In the genomic region with DNA sequence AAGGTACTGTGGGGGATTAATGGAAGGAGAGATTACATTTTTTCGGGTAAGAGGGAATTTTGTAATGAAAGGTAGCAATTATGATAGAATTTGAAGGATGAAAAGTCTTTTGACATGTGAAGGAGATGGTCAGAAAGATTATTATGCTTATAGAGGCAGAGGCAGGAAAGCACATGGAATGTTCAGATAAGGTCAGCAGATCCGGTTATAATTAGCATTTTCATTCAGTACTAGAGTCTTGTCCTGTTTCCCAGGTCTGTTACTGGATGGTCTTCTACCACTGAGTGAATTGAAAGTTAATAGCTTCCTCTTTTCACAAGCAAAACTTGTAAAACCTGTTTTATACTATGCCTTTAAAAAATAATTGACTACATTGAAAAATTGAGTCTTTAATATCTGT, we compare ENCODE assay signal across 13 cellular contexts.
A peak's percentile ranks its signal among the peaks of the same experiment; 100 is the strongest.
DNase-seq lines count a peak whose midpoint lies in the region; ATAC-seq, FAIRE-seq and TF ChIP-seq lines count a peak whose summit lies in the region.
"Had no signal": no experiment of that assay in that cellular context is flagged by ENCODE, and none has a peak within 500 bp of the region (broad histone marks: within the 10 kb centered on the region; RNA-seq: fewer than 3 reads in every experiment).

No MANE protein-coding gene starts in this region.

- in situ Hi-C loops in GM12878 (cut with MboI), result no loop called here

- H3F3A ChIP-seq in Loucy (ENCODE audit: low read depth), result no peaks in the 10 kb centered on the region

- no peak for TF ChIP-seq EP300 in GM12878 (IDR thresholded peaks at IDR 0.05; ENCODE audit: borderline replicate concordance in 1 of 2, control insufficient read depth in 1 of 2, low read depth in 2 of 2, low read length in 2 of 2)

- intact Hi-C loops in Right ventricle myocardium superior (cut with DNase I), result no loop called here
- intact Hi-C loops in GM12878 (cut with micrococcal nuclease; ENCODE audit: unreplicated experiment), result loop anchor here (2.0 kb wide), 1 partner anchor 19 kb away; no protein-coding TSS in a partner anchor

- DNase-seq in cardiac muscle cell (ENCODE audit: low read depth in 1 of 2, low spot score in 1 of 2) (no peak), Right ventricle myocardium superior (no peak), GM12878 (ENCODE audit: low read depth, low spot score) (no peak), NCI-H2081 treated with DMSO at 0.1 percent for 48 hours (lab: John Stamatoyannopoulos, UW) (no peak), DMS79 (lab: John Stamatoyannopoulos, UW) (no peak)
- DNase-seq in activated T-cell treated with anti-CD3 and anti-CD28 coated beads, Interleukin-2, amount 50 U/mL, for 72 hours, result no peak
- DNase-seq: activated CD8-positive, alpha-beta memory T cell treated with anti-CD3 and anti-CD28 coated beads for 24 hours; T-helper 2 cell had no signal

- 37% methylated on average over 2 of the region's 2 CpGs for WGBS in GM12878 (ENCODE audit: insufficient coverage, insufficient replicate concordance, low lambda C conversion rate, missing lambda C conversion rate)

- H3K27me3 ChIP-seq in cardiac muscle cell (no peaks in the 10 kb centered on the region), Loucy (ENCODE audit: insufficient read depth, low read length, poor library complexity, severe bottlenecking) (no peaks in the 10 kb centered on the region), GM12878 (replicated peaks in 1 of 2; ENCODE audit: control insufficient read depth in 2 of 2, insufficient read depth in 2 of 2, low read length in 1 of 2) (no peaks in the 10 kb centered on the region)
- H3K27me3 ChIP-seq: tibial nerve had no signal

- no peak for ATAC-seq in Right ventricle myocardium superior (ENCODE audit: poor library complexity)
- peak; percentile 74 for ATAC-seq in GM12878
- ATAC-seq in activated T-cell treated with anti-CD3 and anti-CD28 coated beads, Interleukin-2, amount 50 U/mL, for 72 hours (replicated peaks in 1 of 2), result no peak
- no peak for ATAC-seq in GM18517 (IDR thresholded peaks at IDR 0.05; ENCODE audit: unreplicated experiment)
- ATAC-seq: activated naive CD4-positive, alpha-beta T cell treated with anti-CD3 and anti-CD28 coated beads, Interleukin-2, amount 50 U/mL, for 72 hours; natural killer cell treated with Interleukin-12 subunit alpha and Interleukin-12 subunit beta and Interleukin-15 and Interleukin-18, amount 100 ng/mL, for 72 hours had no signal

- H3K36me3 ChIP-seq in cardiac muscle cell (no peaks in the 10 kb centered on the region), Loucy (ENCODE audit: insufficient read depth, low read length) (peaks cover 4% of the 10 kb centered on the region; the same call in 1 of the 2 replicates), GM12878 (ENCODE audit: control insufficient read depth in 2 of 2, insufficient read depth in 2 of 2, low read length in 1 of 2) (no peaks in the 10 kb centered on the region)

- no peaks in the 10 kb centered on the region for H3K27me3 Mint-ChIP-seq in activated T-cell treated with anti-CD3 and anti-CD28 coated beads, Interleukin-2, amount 50 U/mL, for 72 hours (ENCODE audit: low read depth)
- H3K27me3 Mint-ChIP-seq: natural killer cell treated with Interleukin-12 subunit alpha and Interleukin-12 subunit beta and Interleukin-15 and Interleukin-18, amount 100 ng/mL, for 72 hours had no signal

- H3K9me3 ChIP-seq in cardiac muscle cell (ENCODE audit: low read depth) (no peaks in the 10 kb centered on the region), Loucy (ENCODE audit: insufficient read depth, low read depth, low read length) (no peaks in the 10 kb centered on the region), GM12878 (replicated peaks; ENCODE audit: control insufficient read depth, insufficient read depth, low read length) (no peaks in the 10 kb centered on the region)
- H3K9me3 ChIP-seq: tibial nerve had no signal

- H3K9ac ChIP-seq in Loucy (ENCODE audit: low read depth, low read length, poor library complexity, severe bottlenecking) (no peak overlapping the region), GM12878 (ENCODE audit: control insufficient read depth, insufficient read depth, low read length) (no peak overlapping the region)

- no peak for FAIRE-seq in GM12878 (lab: Jason Lieb, UNC)

- H3K36me3 Mint-ChIP-seq in activated T-cell treated with anti-CD3 and anti-CD28 coated beads, Interleukin-2, amount 50 U/mL, for 72 hours (ENCODE audit: insufficient read depth in 2 of 2), result no peaks in the 10 kb centered on the region
- H3K36me3 Mint-ChIP-seq: activated naive CD4-positive, alpha-beta T cell treated with anti-CD3 and anti-CD28 coated beads, Interleukin-2, amount 50 U/mL, for 72 hours; natural killer cell treated with Interleukin-12 subunit alpha and Interleukin-12 subunit beta and Interleukin-15 and Interleukin-18, amount 100 ng/mL, for 72 hours had no signal

- POLR2A ChIA-PET in GM12878 (lab: Charles Lee), result interaction anchor here (1.0 kb wide), 1 partner anchor 18 kb away, joined by 4 read pairs; no protein-coding TSS in a partner anchor

- no peak for TF ChIP-seq RAD21 in GM12878 (IDR thresholded peaks at IDR 0.05; ENCODE audit: insufficient read depth, low read depth, low read length)

- TF ChIP-seq POLR2A in GM12878 (IDR thresholded peaks at IDR 0.05; ENCODE audit: low read depth, low read length), result no peak

- H3K4me1 ChIP-seq in cardiac muscle cell (ENCODE audit: low read depth) (peaks cover 11% of the 10 kb centered on the region), Loucy (ENCODE audit: insufficient read depth, low read length, poor library complexity, severe bottlenecking) (peaks cover 15% of the 10 kb centered on the region), GM12878 (ENCODE audit: control insufficient read depth, insufficient read depth, low read length) (peaks cover 15% of the 10 kb centered on the region)

- H3K9me2 ChIP-seq in Loucy (replicated peaks; ENCODE audit: low read depth, low read length), result no peaks in the 10 kb centered on the region

- SMC1A ChIA-PET in GM12878 (lab: Charles Lee; ENCODE audit: uncharacterized antibody, unreplicated experiment), result interaction anchor here (0.7 to 1.4 kb wide), 7 partner anchors 14 to 126 kb away, joined by 3 to 7 read pairs (median 5); no protein-coding TSS in a partner anchor

- H4K20me1 ChIP-seq in Loucy (ENCODE audit: insufficient read depth, low read length, poor library complexity, severe bottlenecking) (peaks cover 12% of the 10 kb centered on the region), GM12878 (ENCODE audit: control insufficient read depth, insufficient read depth) (no peaks in the 10 kb centered on the region)

- TF ChIP-seq CTCF in cardiac muscle cell (IDR thresholded peaks at IDR 0.05; ENCODE audit: low read depth, low read length), result no peak
- no peak for TF ChIP-seq CTCF in Loucy (conservative IDR thresholded peaks at IDR 0.05; ENCODE audit: low read length)
- no peak for TF ChIP-seq CTCF in GM12878 (IDR thresholded peaks at IDR 0.05 in 2 of 3, conservative IDR thresholded peaks at IDR 0.05 in 1 of 3; ENCODE audit: control insufficient read depth in 2 of 3, extremely low read depth in 1 of 3, insufficient read depth in 1 of 3, low read depth in 3 of 3, low read length in 3 of 3)

- peak overlapping the region; percentile 31 for H3K27ac ChIP-seq in cardiac muscle cell
- H3K27ac ChIP-seq in GM12878 (ENCODE audit: control insufficient read depth, insufficient read depth), result peak overlapping the region; percentile 50
- H3K27ac ChIP-seq: tibial nerve had no signal

- CTCF ChIA-PET in GM12878 (lab: Yijun Ruan, JAX), result interaction anchor here (0.7 to 1.3 kb wide), 4 partner anchors 10 to 41 kb away, joined by 3 to 5 read pairs (median 3); no protein-coding TSS in a partner anchor

- peaks cover 7% of the 10 kb centered on the region for H3K4me1 Mint-ChIP-seq in activated T-cell treated with anti-CD3 and anti-CD28 coated beads, Interleukin-2, amount 50 U/mL, for 72 hours (ENCODE audit: low read depth)

- RAD21 ChIA-PET in GM12878 (lab: Charles Lee; ENCODE audit: unreplicated experiment), result interaction anchor here (0.8 to 0.9 kb wide), 2 partner anchors 37 to 39 kb away, joined by 3 read pairs; no protein-coding TSS in a partner anchor

- H3K4me3 Mint-ChIP-seq in activated T-cell treated with anti-CD3 and anti-CD28 coated beads, Interleukin-2, amount 50 U/mL, for 72 hours, result no peak overlapping the region
- H3K4me3 Mint-ChIP-seq: natural killer cell treated with Interleukin-12 subunit alpha and Interleukin-12 subunit beta and Interleukin-15 and Interleukin-18, amount 100 ng/mL, for 72 hours had no signal

- no peak overlapping the region for H3K4me3 ChIP-seq in cardiac muscle cell
- no peak overlapping the region for H3K4me3 ChIP-seq in Loucy (ENCODE audit: low read length, poor library complexity, severe bottlenecking)
- H3K4me3 ChIP-seq in GM12878, result no peak overlapping the region
- H3K4me3 ChIP-seq: tibial nerve had no signal

- H3K4me2 ChIP-seq in Loucy (ENCODE audit: low read depth, low read length, poor library complexity, severe bottlenecking) (peak overlapping the region; percentile 33), GM12878 (ENCODE audit: control insufficient read depth, insufficient read depth) (peak overlapping the region; percentile 60)

- H3K79me2 ChIP-seq in Loucy (ENCODE audit: insufficient read depth, low read length) (peaks cover 39% of the 10 kb centered on the region), GM12878 (ENCODE audit: control insufficient read depth, insufficient read depth, low read length) (no peaks in the 10 kb centered on the region)

- no peaks in the 10 kb centered on the region for H3K9me3 Mint-ChIP-seq in activated T-cell treated with anti-CD3 and anti-CD28 coated beads, Interleukin-2, amount 50 U/mL, for 72 hours
- H3K9me3 Mint-ChIP-seq: activated naive CD4-positive, alpha-beta T cell treated with anti-CD3 and anti-CD28 coated beads, Interleukin-2, amount 50 U/mL, for 72 hours; natural killer cell treated with Interleukin-12 subunit alpha and Interleukin-12 subunit beta and Interleukin-15 and Interleukin-18, amount 100 ng/mL, for 72 hours had no signal

- no TSS peak for BruUV-seq in GM12878 (replicated peaks; lab: Mats Ljungman, UMichigan)

- H2AFZ ChIP-seq in Loucy (ENCODE audit: low read length), result no peak overlapping the region
- H2AFZ ChIP-seq in GM12878 (ENCODE audit: control insufficient read depth, low read depth, low read length), result no peak overlapping the region

- H3K27ac Mint-ChIP-seq in activated T-cell treated with anti-CD3 and anti-CD28 coated beads, Interleukin-2, amount 50 U/mL, for 72 hours, result no peak overlapping the region
- H3K27ac Mint-ChIP-seq: activated naive CD4-positive, alpha-beta T cell treated with anti-CD3 and anti-CD28 coated beads, Interleukin-2, amount 50 U/mL, for 72 hours; natural killer cell treated with Interleukin-12 subunit alpha and Interleukin-12 subunit beta and Interleukin-15 and Interleukin-18, amount 100 ng/mL, for 72 hours had no signal

TF ChIP-seq in GM12878, 131 proteins besides CTCF, POLR2A, EP300 and RAD21 (continues in another document):
- TF ChIP-seq NFYA (IDR thresholded peaks at IDR 0.05; ENCODE audit: borderline replicate concordance, low read depth, low read length) (no peak), PAX5 (IDR thresholded peaks at IDR 0.05; ENCODE audit: borderline replicate concordance, low read depth, low read length) (no peak)
